Comparison of ENCODE assay signal across 2 cellular contexts in the genomic region with DNA sequence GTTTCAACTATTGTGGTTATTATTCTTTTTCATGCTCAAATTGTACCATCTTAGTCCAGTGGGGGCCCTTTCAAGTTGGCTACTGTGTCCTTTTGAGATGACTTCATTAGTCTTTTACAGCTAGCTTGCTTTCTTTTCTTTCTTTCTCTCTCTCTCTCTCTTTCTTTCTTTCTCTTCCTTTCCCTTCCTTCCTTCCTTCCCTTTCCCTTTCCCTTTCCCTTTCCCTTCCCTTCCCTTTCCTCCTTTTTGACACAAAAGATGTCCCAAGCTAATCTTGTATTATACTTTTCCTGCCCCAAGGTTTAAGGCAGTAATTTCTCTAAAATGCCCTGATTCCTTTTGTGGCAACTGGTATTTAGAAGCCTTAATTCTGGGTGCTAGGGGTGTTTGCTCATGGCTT.
TF ChIP-seq lines count a peak whose summit lies in the region.

No MANE protein-coding gene starts in this region.

TF ChIP-seq in HEK293, 187 proteins besides CTCF, POLR2A, EP300 and RAD21 (continued from another document):
- TF ChIP-seq ZBTB44 (tag by site-specific recombination; IDR thresholded peaks at IDR 0.05) (no peak), ZNF660 (tag by site-specific recombination; IDR thresholded peaks at IDR 0.05) (no peak), IKZF3 (tag by site-specific recombination; IDR thresholded peaks at IDR 0.05) (no peak), ZNF600 (tag by site-specific recombination; IDR thresholded peaks at IDR 0.05) (no peak), ZNF366 (tag by site-specific recombination; conservative IDR thresholded peaks at IDR 0.05) (0 out of 2 replicates have a peak, but pooled peaks have one; percentile 32), ZNF473 (tag by site-specific recombination; IDR thresholded peaks at IDR 0.05) (no peak), ZNF549 (tag by site-specific recombination; IDR thresholded peaks at IDR 0.05) (no peak), ZNF121 (tag by site-specific recombination; IDR thresholded peaks at IDR 0.05) (no peak), ZNF155 (tag by site-specific recombination; IDR thresholded peaks at IDR 0.05) (no peak), ZBTB17 (tag by site-specific recombination; IDR thresholded peaks at IDR 0.05) (no peak), PRDM1 (tag by site-specific recombination; IDR thresholded peaks at IDR 0.05) (peak; percentile 98)

TF ChIP-seq in K562, 482 proteins besides CTCF, POLR2A, EP300 and RAD21 (continued from another document):
- TF ChIP-seq ZNF512 (tag; IDR thresholded peaks at IDR 0.05), result peak; percentile 35; the same call in 1 of the 2 replicates
